ENCODE assay signal across 11 cellular contexts in the genomic region with DNA sequence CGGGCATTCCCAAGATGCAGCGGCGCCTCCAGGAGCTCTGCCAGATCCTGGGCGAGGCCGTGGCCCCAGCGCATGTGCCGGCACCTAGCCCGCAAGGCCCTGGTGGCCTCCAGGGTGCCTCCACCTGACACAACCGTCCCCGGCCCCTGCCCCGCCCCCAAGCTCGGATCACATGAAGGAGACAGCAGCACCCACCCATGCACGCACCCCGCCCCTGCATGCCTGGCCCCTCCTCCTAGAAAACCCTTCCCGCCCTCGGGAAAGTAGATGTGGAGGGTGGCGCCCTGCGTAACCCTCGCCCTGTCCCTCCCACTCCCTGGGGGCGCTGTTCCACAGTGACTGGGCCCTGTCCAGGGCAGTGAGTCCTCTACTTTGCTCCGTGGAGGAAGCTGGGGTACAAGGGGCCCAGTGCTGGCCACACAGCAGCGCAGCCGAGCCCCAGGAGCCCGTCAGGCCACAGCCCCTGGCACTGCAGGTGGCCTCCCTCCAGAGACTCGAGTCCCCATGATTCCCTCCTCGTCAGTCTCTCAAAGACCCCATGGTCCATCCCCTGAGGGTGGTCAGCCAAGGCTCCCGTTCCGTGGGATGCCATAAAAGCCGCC. TPM values are rescaled to one million over a fixed set of nuclear protein-coding genes. Genes with fewer than 3 reads are reported as not detected.
DNase-seq lines count a peak whose midpoint lies in the region; ATAC-seq and TF ChIP-seq lines count a peak whose summit lies in the region.
"Not testable (repeated sequence)": the region's sequence is repeated elsewhere in the genome, so short reads cannot be mapped to it uniquely, and the experiment has no call there.
"Had no signal": no experiment of that assay in that cellular context is flagged by ENCODE, and none has a peak within 500 bp of the region (broad histone marks: within the 10 kb centered on the region; RNA-seq: fewer than 3 reads in every experiment).

No MANE protein-coding gene starts in this region.

- peak overlapping the region; percentile 61 to 63 for H3K27ac ChIP-seq in mucosa of rectum (ENCODE audit: low read depth in 2 of 2, low read length in 2 of 2)
- not testable (repeated sequence) for H3K27ac ChIP-seq in spleen

- H3K36me3 ChIP-seq in mucosa of rectum (ENCODE audit: control insufficient read depth in 2 of 2, insufficient read depth in 2 of 2, low read length in 2 of 2), result not testable (repeated sequence)
- peaks cover 0 to 31% (median 0%) of the 10 kb centered on the region in 6 donors for H3K36me3 ChIP-seq in spleen

- H3K4me1 ChIP-seq in mucosa of rectum (ENCODE audit: control insufficient read depth in 2 of 2, insufficient read depth in 2 of 2, low read length in 2 of 2), result not testable (repeated sequence)
- H3K4me1 ChIP-seq in spleen, result peaks cover 0 to 44% (median 9%) of the 10 kb centered on the region in 6 donors

- peak overlapping the region; percentile 17 for H3K4me3 ChIP-seq in iPS-11a (ENCODE audit: low read depth, low read length)
- peak overlapping the region in 1 of 2 donors; percentile 10 for H3K4me3 ChIP-seq in mucosa of rectum (ENCODE audit: low read length in 2 of 2)
- H3K4me3 ChIP-seq in spleen, result not testable (repeated sequence)

- H3K9ac ChIP-seq in mucosa of rectum (ENCODE audit: low read depth in 1 of 2, low read length in 2 of 2), result peak overlapping the region in 1 of 2 donors; percentile 64

- H3K27me3 ChIP-seq in mucosa of rectum (ENCODE audit: control insufficient read depth in 2 of 2, insufficient read depth in 2 of 2, low read length in 2 of 2), result not testable (repeated sequence)
- H3K27me3 ChIP-seq in spleen (replicated peaks in 1 of 7), result peaks cover 0 to 11% (median 0%) of the 10 kb centered on the region in 7 donors

- not testable (repeated sequence) for TF ChIP-seq POLR2A in spleen (IDR thresholded peaks at IDR 0.05)

- H3K9me3 ChIP-seq in mucosa of rectum (ENCODE audit: control insufficient read depth in 2 of 2, low read length in 2 of 2); spleen: not testable (repeated sequence)

- intact Hi-C loops in spleen (cut with DNase I; ENCODE audit: low total_unique reads), result not testable (repeated sequence)

- ATAC-seq in esophagus mucosa, result peak; percentile 29

- not testable (repeated sequence) for TF ChIP-seq CTCF in spleen (IDR thresholded peaks at IDR 0.05 in 8 of 11, conservative IDR thresholded peaks at IDR 0.05 in 3 of 11)

- 54 to 92% (median 75%) methylated on average over 9 to 27 of the region's 29 CpGs for WGBS in spleen, 5 donors

- DNase-seq in ELR (ENCODE audit: low read depth) (peak; percentile 24), NCI-H2107 treated with DMSO at 0.1 percent for 48 hours (lab: John Stamatoyannopoulos, UW; ENCODE audit: unreplicated experiment) (peak; percentile 26), SK-N-DZ (ENCODE audit: low spot score) (peak; percentile 64), spleen (peak; percentile 74)

RNA-seq across cellular contexts. Expression of gene ABCD1, which starts 19.1 kb away (rescaled TPM):
- 7.7 and 10.2 TPM in 2 replicates for polyA plus RNA-seq in SK-N-DZ (2014; cell fraction: cytosol; rRNA removed)
- 12.3 and 13.9 TPM in 2 replicates for polyA plus RNA-seq in SK-N-DZ (2014; cell fraction: nucleus; rRNA removed)
- total RNA-seq in esophagus mucosa (2.5 TPM), spleen (10 to 100 TPM; 14.9 to 28.1 (median 23.2) TPM)
- polyA plus RNA-seq in spleen, result 1 to 10 TPM; 5.1 to 9.7 (median 6.9) TPM

RNA-seq across cellular contexts. Expression of gene BCAP31, which starts 19.5 kb away (rescaled TPM):
- 136 and 164 TPM in 2 replicates for polyA plus RNA-seq in SK-N-DZ (2014; cell fraction: cytosol; rRNA removed)
- polyA plus RNA-seq in SK-N-DZ (2014; cell fraction: nucleus; rRNA removed), result 43.7 and 77.0 TPM in 2 replicates
- total RNA-seq in esophagus mucosa (191 TPM), spleen (100 to 1,000 TPM; 132 to 173 (median 136) TPM)
- 100 to 1,000 TPM in 2 of 3 donors, 10 to 100 TPM in 1; 77.3 to 135 (median 108) TPM for polyA plus RNA-seq in spleen

RNA-seq across cellular contexts. Expression of gene PLXNB3, which starts 20.3 kb away (rescaled TPM):
- polyA plus RNA-seq in SK-N-DZ (2014; cell fraction: cytosol; rRNA removed), result 0.53 and 1.4 TPM in 2 replicates
- 6.2 and 8.0 TPM in 2 replicates for polyA plus RNA-seq in SK-N-DZ (2014; cell fraction: nucleus; rRNA removed)
- 11.2 TPM for total RNA-seq in esophagus mucosa
- total RNA-seq in spleen, result 1 to 10 TPM in 6 of 7 donors, under 1 TPM in 1; 0.68 to 2.8 (median 1.7) TPM
- 1 to 10 TPM in 1 of 3 donors, under 1 TPM in 2; 0.48 to 1.5 (median 0.49) TPM for polyA plus RNA-seq in spleen
- total RNA-seq: CD4-positive, alpha-beta T cell had no signal
- polyA plus RNA-seq: IgD-negative memory B cell had no signal

RNA-seq across cellular contexts. Expression of gene SRPK3, which starts 37.1 kb away (rescaled TPM):
- polyA plus RNA-seq in SK-N-DZ (2014; cell fraction: cytosol; rRNA removed), result 0.47 and 0.61 TPM in 2 replicates
- 1.2 and 2.8 TPM in 2 replicates for polyA plus RNA-seq in SK-N-DZ (2014; cell fraction: nucleus; rRNA removed)
- 0.12 TPM for total RNA-seq in esophagus mucosa
- total RNA-seq in spleen, result not detected
- under 1 TPM; 0.03 to 0.26 (median 0.07) TPM for polyA plus RNA-seq in spleen
- total RNA-seq: activated T-helper 17 cell treated with anti-CD3 and anti-CD28 coated beads, Interleukin-2, amount 50 U/mL, for 72 hours; CD4-positive, alpha-beta T cell had no signal
- polyA plus RNA-seq: IgD-negative memory B cell, neural cell had no signal

RNA-seq across cellular contexts. Expression of gene IDH3G, which starts 50.5 kb away (rescaled TPM):
- polyA plus RNA-seq in SK-N-DZ (2014; cell fraction: cytosol; rRNA removed), result 52.3 and 57.8 TPM in 2 replicates
- polyA plus RNA-seq in SK-N-DZ (2014; cell fraction: nucleus; rRNA removed), result 86.4 and 96.6 TPM in 2 replicates
- 32.6 TPM for total RNA-seq in esophagus mucosa
- total RNA-seq in spleen, result 10 to 100 TPM; 51.8 to 92.7 (median 68.7) TPM
- 10 to 100 TPM; 32.7 to 47.0 (median 41.3) TPM for polyA plus RNA-seq in spleen

Comparison
In these comparisons a context has a peak if more than half of its experiments do, and no peak if none do; other contexts are left out.
1. DNase-seq: peak in every context shown above with its lines; median percentile 74 in spleen; 64 in SK-N-DZ; 26 in NCI-H2107 treated with DMSO at 0.1 percent for 48 hours; 24 in ELR.